Comparison of ENCODE assay signal across 13 cellular contexts in the genomic region with DNA sequence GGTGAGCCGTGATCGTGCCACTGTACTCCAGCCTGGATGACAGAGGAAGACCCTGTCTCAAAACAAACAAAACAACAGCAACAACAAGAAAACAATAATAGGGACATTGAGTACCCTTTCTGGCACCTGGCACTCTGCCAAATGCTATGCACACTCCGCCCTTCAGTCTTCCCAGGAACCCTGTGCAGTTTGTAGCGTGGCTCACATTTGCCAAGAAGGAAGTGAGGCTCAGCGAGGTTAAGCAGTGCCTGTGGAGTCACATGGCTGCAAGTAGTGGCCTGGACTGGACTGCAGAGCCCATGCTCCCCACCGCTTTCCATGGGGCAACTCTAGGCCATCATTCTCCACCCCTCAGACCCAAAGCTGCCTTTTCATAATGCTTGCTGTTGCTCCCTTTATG. TPM values are rescaled to one million over a fixed set of nuclear protein-coding genes. Genes with fewer than 3 reads are reported as not detected.
DNase-seq lines count a peak whose midpoint lies in the region; ATAC-seq and TF ChIP-seq lines count a peak whose summit lies in the region.
"Had no signal": no experiment of that assay in that cellular context is flagged by ENCODE, and none has a peak within 500 bp of the region (broad histone marks: within the 10 kb centered on the region; RNA-seq: fewer than 3 reads in every experiment).

No MANE protein-coding gene starts in this region.

- TF ChIP-seq CTCF in prostate gland (IDR thresholded peaks at IDR 0.05) (no peak), esophagus squamous epithelium (IDR thresholded peaks at IDR 0.05) (no peak)

- no peaks in the 10 kb centered on the region for H3K9me3 ChIP-seq in prostate gland
- no peaks in the 10 kb centered on the region for H3K9me3 ChIP-seq in esophagus squamous epithelium
- H3K9me3 ChIP-seq: suprapubic skin had no signal

- intact Hi-C loops in Right ventricle myocardium superior (cut with DNase I), result no loop called here
- intact Hi-C loops in prostate gland (cut with DNase I), result no loop called here
- intact Hi-C loops in esophagus squamous epithelium (cut with DNase I), result no loop called here

- WGBS in prostate gland, result 63% methylated on average over 6 of the region's 6 CpGs
- 53 to 64% methylated on average over 5 to 6 of the region's 6 CpGs for WGBS in esophagus squamous epithelium, 2 donors

- H3K36me3 ChIP-seq in prostate gland (no peaks in the 10 kb centered on the region), esophagus squamous epithelium (no peaks in the 10 kb centered on the region)
- H3K36me3 ChIP-seq: suprapubic skin had no signal

- TF ChIP-seq POLR2A in prostate gland (IDR thresholded peaks at IDR 0.05), result peak; percentile 11
- no peak for TF ChIP-seq POLR2A in esophagus squamous epithelium (IDR thresholded peaks at IDR 0.05)

- ATAC-seq in Right ventricle myocardium superior (ENCODE audit: poor library complexity), result peak; percentile 42
- ATAC-seq: activated naive CD8-positive, alpha-beta T cell treated with anti-CD3 and anti-CD28 coated beads, Interleukin-2, amount 50 U/mL, for 24 hours; Panc1 had no signal

- H3K27ac ChIP-seq in prostate gland (no peak overlapping the region), esophagus squamous epithelium (no peak overlapping the region)
- H3K27ac ChIP-seq: suprapubic skin had no signal

- no peak for TF ChIP-seq RAD21 in Ishikawa (IDR thresholded peaks at IDR 0.05; ENCODE audit: low read depth)

- H3K4me1 ChIP-seq in prostate gland (replicated peaks), result no peaks in the 10 kb centered on the region
- peaks cover 7 to 22% (median 13%) of the 10 kb centered on the region in 3 donors for H3K4me1 ChIP-seq in esophagus squamous epithelium

- H3K27me3 ChIP-seq in prostate gland (replicated peaks; ENCODE audit: insufficient read depth) (no peaks in the 10 kb centered on the region), esophagus squamous epithelium (peaks cover 0 to 7% (median 0%) of the 10 kb centered on the region in 4 donors)
- H3K27me3 ChIP-seq: suprapubic skin had no signal

- H3K4me3 ChIP-seq in prostate gland, result no peak overlapping the region
- no peak overlapping the region for H3K4me3 ChIP-seq in esophagus squamous epithelium
- H3K4me3 ChIP-seq: suprapubic skin had no signal

- TF ChIP-seq EP300 in Ishikawa (IDR thresholded peaks at IDR 0.05; ENCODE audit: borderline replicate concordance), result no peak

- DNase-seq in NCI-H510A (lab: John Stamatoyannopoulos, UW), result peak; percentile 77
- peak; percentile 61 for DNase-seq in Right ventricle myocardium superior
- DNase-seq in prostate gland (ENCODE audit: low spot score), result no peak
- DNase-seq in SIG-M5 (lab: John Stamatoyannopoulos, UW), result no peak
- DNase-seq in esophagus squamous epithelium (lab: John Stamatoyannopoulos, UW), result no peak
- no peak for DNase-seq in NOMO-1 treated with dmso at 0.1 percent for 144 hours (lab: John Stamatoyannopoulos, UW; ENCODE audit: unreplicated experiment)
- DNase-seq: activated naive CD8-positive, alpha-beta T cell treated with anti-CD3 and anti-CD28 coated beads, Interleukin-2, amount 50 U/mL, for 24 hours; effector CD8-positive, alpha-beta T cell; GOT3; NCI-H1436 treated with DMSO at 0.1 percent for 48 hours had no signal

TF ChIP-seq in Ishikawa, 13 proteins besides CTCF, POLR2A, EP300 and RAD21:
- TF ChIP-seq, protein P1, sequence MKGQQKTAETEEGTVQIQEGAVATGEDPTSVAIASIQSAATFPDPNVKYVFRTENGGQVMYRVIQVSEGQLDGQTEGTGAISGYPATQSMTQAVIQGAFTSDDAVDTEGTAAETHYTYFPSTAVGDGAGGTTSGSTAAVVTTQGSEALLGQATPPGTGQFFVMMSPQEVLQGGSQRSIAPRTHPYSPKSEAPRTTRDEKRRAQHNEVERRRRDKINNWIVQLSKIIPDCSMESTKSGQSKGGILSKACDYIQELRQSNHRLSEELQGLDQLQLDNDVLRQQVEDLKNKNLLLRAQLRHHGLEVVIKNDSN (IDR thresholded peaks at IDR 0.05), result peak; percentile 47; the same call in 1 of the 2 replicates
- TF ChIP-seq, protein P2, sequence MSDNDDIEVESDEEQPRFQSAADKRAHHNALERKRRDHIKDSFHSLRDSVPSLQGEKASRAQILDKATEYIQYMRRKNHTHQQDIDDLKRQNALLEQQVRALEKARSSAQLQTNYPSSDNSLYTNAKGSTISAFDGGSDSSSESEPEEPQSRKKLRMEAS (IDR thresholded peaks at IDR 0.05), result peak; percentile 38; the same call in 1 of the 2 replicates
- TF ChIP-seq TAF1 (IDR thresholded peaks at IDR 0.05; ENCODE audit: low read depth), result no peak
- no peak for TF ChIP-seq TCF12 (IDR thresholded peaks at IDR 0.05; ENCODE audit: low read depth)
- TF ChIP-seq ZBTB7A (IDR thresholded peaks at IDR 0.05; ENCODE audit: low read depth), result no peak
- no peak for TF ChIP-seq EGR1 (IDR thresholded peaks at IDR 0.05)
- no peak for TF ChIP-seq CREB1 (IDR thresholded peaks at IDR 0.05; ENCODE audit: low read depth)
- peak; percentile 82 for TF ChIP-seq NFIC (IDR thresholded peaks at IDR 0.05)

RNA-seq across cellular contexts. Expression of a gene that starts 5.3 kb away (rescaled TPM):
- total RNA-seq in Right ventricle myocardium superior (10.8 TPM), prostate gland (10 to 100 TPM; 67.1 to 78.7 TPM), esophagus squamous epithelium (10 to 100 TPM in 3 of 4 donors, 1 to 10 TPM in 1; 7.5 to 22.1 (median 12.8) TPM)

RNA-seq across cellular contexts. Expression of a gene that starts 22.5 kb away (rescaled TPM):
- 1.3 TPM for total RNA-seq in Right ventricle myocardium superior
- 10 to 100 TPM in 1 of 2 donors, 1 to 10 TPM in 1; 8.1 to 10.6 TPM for total RNA-seq in prostate gland
- 1 to 10 TPM; 2.8 to 9.7 (median 3.7) TPM for total RNA-seq in esophagus squamous epithelium

RNA-seq across cellular contexts. Expression of a gene that starts 57.0 kb away (rescaled TPM):
- 73.5 TPM for total RNA-seq in Right ventricle myocardium superior
- 100 to 1,000 TPM in 1 of 2 donors, 10 to 100 TPM in 1; 30.8 to 111 TPM for total RNA-seq in prostate gland
- total RNA-seq in esophagus squamous epithelium, result 10 to 100 TPM; 34.5 to 59.7 (median 42.3) TPM

Comparison
In these comparisons a context has a peak if more than half of its experiments do, and no peak if none do; other contexts are left out.
1. DNase-seq: peak in NCI-H510A (single experiment) and Right ventricle myocardium superior (single experiment); none in prostate gland (single experiment), SIG-M5 (single experiment), esophagus squamous epithelium (single experiment) and NOMO-1 treated with dmso at 0.1 percent for 144 hours (single experiment).